ENCODE assay signal across 1 cellular context in genomic region chr2:231037202-231037730, GRCh38.
A peak's percentile ranks its signal among the peaks of the same experiment; 100 is the strongest.
TF ChIP-seq lines count a peak whose summit lies in the region.

TSS of gene C2orf72 (plus strand) at chr2:231037523. CDS start at chr2:231037566, 43 bp downstream.

TF ChIP-seq in HepG2, 621 proteins besides CTCF, POLR2A, EP300 and RAD21 (continued from another document and continues in another):
- TF ChIP-seq ZNF441 (CRISPR knock-in tag; IDR thresholded peaks at IDR 0.05; ENCODE audit: borderline replicate concordance) (peak; percentile 11; the same call in 1 of the 2 replicates), HOXA9 (CRISPR knock-in tag; IDR thresholded peaks at IDR 0.05; ENCODE audit: borderline replicate concordance) (0 out of 2 replicates have a peak, but pooled peaks have one; percentile 45), FLYWCH1 (CRISPR knock-in tag; IDR thresholded peaks at IDR 0.05) (no peak), NFYB (CRISPR knock-in tag; IDR thresholded peaks at IDR 0.05) (no peak), ZNF44 (CRISPR knock-in tag; IDR thresholded peaks at IDR 0.05) (no peak), SALL1 (CRISPR knock-in tag; IDR thresholded peaks at IDR 0.05) (peak; percentile 54), SMAD9 (CRISPR knock-in tag; IDR thresholded peaks at IDR 0.05) (no peak), TCF12 (IDR thresholded peaks at IDR 0.05) (no peak), TCF12 (CRISPR knock-in tag; IDR thresholded peaks at IDR 0.05) (no peak), ZNF512B (CRISPR knock-in tag; IDR thresholded peaks at IDR 0.05; ENCODE audit: borderline replicate concordance) (no peak), EZH2 (conservative IDR thresholded peaks at IDR 0.05; ENCODE audit: low read depth, low read length) (no peak), ZNF672 (CRISPR knock-in tag; IDR thresholded peaks at IDR 0.05) (peak; percentile 43; the same call in 1 of the 2 replicates), TBX3 (IDR thresholded peaks at IDR 0.05; ENCODE audit: borderline replicate concordance) (no peak), ZNF460 (CRISPR knock-in tag; IDR thresholded peaks at IDR 0.05; ENCODE audit: borderline replicate concordance) (no peak), DR1 (CRISPR knock-in tag; IDR thresholded peaks at IDR 0.05) (no peak), CBX1 (IDR thresholded peaks at IDR 0.05; ENCODE audit: low read depth) (peak; percentile 56), ZHX2 (IDR thresholded peaks at IDR 0.05; ENCODE audit: low read depth) (no peak), ZHX2 (CRISPR knock-in tag; IDR thresholded peaks at IDR 0.05; ENCODE audit: borderline replicate concordance) (no peak), SALL2 (CRISPR knock-in tag; IDR thresholded peaks at IDR 0.05) (no peak), NFATC3 (CRISPR knock-in tag; IDR thresholded peaks at IDR 0.05) (peak; percentile 33; the same call in 1 of the 2 replicates), MTA3 (CRISPR knock-in tag; IDR thresholded peaks at IDR 0.05) (no peak), KAT2B (IDR thresholded peaks at IDR 0.05; ENCODE audit: borderline replicate concordance, low read depth, low read length) (no peak), PHF20 (CRISPR knock-in tag; IDR thresholded peaks at IDR 0.05) (no peak), SMC3 (IDR thresholded peaks at IDR 0.05; ENCODE audit: low read length) (no peak), RBM22 (optimal IDR thresholded peaks at IDR 0.05; ENCODE audit: low read length) (no peak), ZNF121 (CRISPR knock-in tag; IDR thresholded peaks at IDR 0.05) (no peak), ZKSCAN5 (CRISPR knock-in tag; IDR thresholded peaks at IDR 0.05) (no peak), MEIS1 (CRISPR knock-in tag; IDR thresholded peaks at IDR 0.05; ENCODE audit: borderline replicate concordance) (no peak), GLI4 (CRISPR knock-in tag; IDR thresholded peaks at IDR 0.05; ENCODE audit: borderline replicate concordance) (no peak), HCFC1 (IDR thresholded peaks at IDR 0.05; ENCODE audit: low read depth, low read length) (no peak), ZNF770 (CRISPR knock-in tag; IDR thresholded peaks at IDR 0.05) (0 out of 2 replicates have a peak, but pooled peaks have one; percentile 13), ZBTB7A (CRISPR knock-in tag; IDR thresholded peaks at IDR 0.05) (no peak), ZBTB20 (CRISPR knock-in tag; IDR thresholded peaks at IDR 0.05; ENCODE audit: borderline replicate concordance, low read depth) (no peak), ONECUT2 (CRISPR knock-in tag; IDR thresholded peaks at IDR 0.05) (no peak), ZBTB37 (CRISPR knock-in tag; IDR thresholded peaks at IDR 0.05) (no peak), TIGD3 (CRISPR knock-in tag; IDR thresholded peaks at IDR 0.05; ENCODE audit: borderline replicate concordance) (no peak), HOXA5 (CRISPR knock-in tag; IDR thresholded peaks at IDR 0.05) (no peak), SIX4 (CRISPR knock-in tag; IDR thresholded peaks at IDR 0.05) (no peak)
- TF ChIP-seq, protein P1, sequence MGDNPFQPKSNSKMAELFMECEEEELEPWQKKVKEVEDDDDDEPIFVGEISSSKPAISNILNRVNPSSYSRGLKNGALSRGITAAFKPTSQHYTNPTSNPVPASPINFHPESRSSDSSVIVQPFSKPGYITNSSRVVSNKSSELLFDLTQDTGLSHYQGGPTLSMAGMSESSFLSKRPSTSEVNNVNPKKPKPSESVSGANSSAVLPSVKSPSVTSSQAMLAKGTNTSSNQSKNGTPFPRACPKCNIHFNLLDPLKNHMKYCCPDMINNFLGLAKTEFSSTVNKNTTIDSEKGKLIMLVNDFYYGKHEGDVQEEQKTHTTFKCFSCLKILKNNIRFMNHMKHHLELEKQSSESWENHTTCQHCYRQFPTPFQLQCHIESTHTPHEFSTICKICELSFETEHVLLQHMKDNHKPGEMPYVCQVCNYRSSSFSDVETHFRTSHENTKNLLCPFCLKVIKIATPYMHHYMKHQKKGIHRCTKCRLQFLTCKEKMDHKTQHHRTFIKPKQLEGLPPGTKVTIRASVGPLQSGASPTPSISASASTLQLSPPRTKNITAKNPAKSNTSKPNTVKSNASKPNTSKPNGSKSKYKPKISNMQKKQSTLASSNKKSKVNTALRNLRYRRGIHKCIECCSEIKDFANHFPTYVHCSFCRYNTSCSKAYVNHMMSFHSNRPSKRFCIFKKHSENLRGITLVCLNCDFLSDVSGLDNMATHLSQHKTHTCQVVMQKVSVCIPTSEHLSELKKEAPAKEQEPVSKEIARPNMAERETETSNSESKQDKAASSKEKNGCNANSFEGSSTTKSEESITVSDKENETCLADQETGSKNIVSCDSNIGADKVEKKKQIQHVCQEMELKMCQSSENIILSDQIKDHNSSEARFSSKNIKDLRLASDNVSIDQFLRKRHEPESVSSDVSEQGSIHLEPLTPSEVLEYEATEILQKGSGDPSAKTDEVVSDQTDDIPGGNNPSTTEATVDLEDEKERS (CRISPR knock-in tag; IDR thresholded peaks at IDR 0.05): no peak
- TF ChIP-seq, protein P2, sequence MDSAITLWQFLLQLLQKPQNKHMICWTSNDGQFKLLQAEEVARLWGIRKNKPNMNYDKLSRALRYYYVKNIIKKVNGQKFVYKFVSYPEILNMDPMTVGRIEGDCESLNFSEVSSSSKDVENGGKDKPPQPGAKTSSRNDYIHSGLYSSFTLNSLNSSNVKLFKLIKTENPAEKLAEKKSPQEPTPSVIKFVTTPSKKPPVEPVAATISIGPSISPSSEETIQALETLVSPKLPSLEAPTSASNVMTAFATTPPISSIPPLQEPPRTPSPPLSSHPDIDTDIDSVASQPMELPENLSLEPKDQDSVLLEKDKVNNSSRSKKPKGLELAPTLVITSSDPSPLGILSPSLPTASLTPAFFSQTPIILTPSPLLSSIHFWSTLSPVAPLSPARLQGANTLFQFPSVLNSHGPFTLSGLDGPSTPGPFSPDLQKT (CRISPR knock-in tag; IDR thresholded peaks at IDR 0.05; ENCODE audit: borderline replicate concordance): no peak
- TF ChIP-seq, protein P3, sequence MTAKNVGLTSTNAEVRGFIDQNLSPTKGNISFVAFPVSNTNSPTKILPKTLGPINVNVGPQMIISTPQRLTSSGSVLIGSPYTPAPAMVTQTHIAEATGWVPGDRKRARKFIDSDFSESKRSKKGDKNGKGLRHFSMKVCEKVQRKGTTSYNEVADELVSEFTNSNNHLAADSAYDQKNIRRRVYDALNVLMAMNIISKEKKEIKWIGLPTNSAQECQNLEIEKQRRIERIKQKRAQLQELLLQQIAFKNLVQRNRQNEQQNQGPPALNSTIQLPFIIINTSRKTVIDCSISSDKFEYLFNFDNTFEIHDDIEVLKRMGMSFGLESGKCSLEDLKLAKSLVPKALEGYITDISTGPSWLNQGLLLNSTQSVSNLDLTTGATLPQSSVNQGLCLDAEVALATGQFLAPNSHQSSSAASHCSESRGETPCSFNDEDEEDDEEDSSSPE (CRISPR knock-in tag; IDR thresholded peaks at IDR 0.05): peak; percentile 61
- TF ChIP-seq, protein P4, sequence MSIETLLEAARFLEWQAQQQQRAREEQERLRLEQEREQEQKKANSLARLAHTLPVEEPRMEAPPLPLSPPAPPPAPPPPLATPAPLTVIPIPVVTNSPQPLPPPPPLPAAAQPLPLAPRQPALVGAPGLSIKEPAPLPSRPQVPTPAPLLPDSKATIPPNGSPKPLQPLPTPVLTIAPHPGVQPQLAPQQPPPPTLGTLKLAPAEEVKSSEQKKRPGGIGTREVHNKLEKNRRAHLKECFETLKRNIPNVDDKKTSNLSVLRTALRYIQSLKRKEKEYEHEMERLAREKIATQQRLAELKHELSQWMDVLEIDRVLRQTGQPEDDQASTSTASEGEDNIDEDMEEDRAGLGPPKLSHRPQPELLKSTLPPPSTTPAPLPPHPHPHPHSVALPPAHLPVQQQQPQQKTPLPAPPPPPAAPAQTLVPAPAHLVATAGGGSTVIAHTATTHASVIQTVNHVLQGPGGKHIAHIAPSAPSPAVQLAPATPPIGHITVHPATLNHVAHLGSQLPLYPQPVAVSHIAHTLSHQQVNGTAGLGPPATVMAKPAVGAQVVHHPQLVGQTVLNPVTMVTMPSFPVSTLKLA (IDR thresholded peaks at IDR 0.05): no peak
